In the genomic region with DNA sequence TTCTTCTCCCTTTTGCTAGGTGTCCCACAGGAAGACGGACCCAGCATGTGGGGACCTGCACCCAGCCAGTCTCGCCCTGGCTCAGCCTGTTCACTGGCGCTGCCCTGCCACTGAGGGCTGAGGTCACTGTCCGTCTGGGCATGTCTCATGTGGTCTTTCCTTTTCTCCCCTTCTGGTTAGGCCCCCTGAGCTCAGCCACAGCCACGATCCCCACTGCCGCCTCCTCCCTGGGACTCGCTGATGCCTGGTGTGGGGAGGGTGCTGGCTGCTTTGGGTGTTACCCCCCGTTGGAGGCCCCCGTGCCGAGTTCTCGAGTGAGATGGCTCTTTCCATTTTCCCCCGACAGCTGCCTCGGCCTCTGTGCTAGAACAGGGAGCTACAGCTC, we compare ENCODE assay signal across 1 cellular context.
TF ChIP-seq lines count a peak whose summit lies in the region.

No MANE protein-coding gene starts in this region.

TF ChIP-seq in H1, 55 proteins besides CTCF, POLR2A, EP300 and RAD21:
- TF ChIP-seq HDAC2 (IDR thresholded peaks at IDR 0.05; ENCODE audit: borderline replicate concordance in 1 of 2, low read depth in 2 of 2, low read length in 2 of 2), result no peak
- TF ChIP-seq BACH1 (IDR thresholded peaks at IDR 0.05; ENCODE audit: low read length), result no peak
- TF ChIP-seq SUZ12 (IDR thresholded peaks at IDR 0.05; ENCODE audit: low read length), result no peak
- no peak for TF ChIP-seq RXRA (IDR thresholded peaks at IDR 0.05; ENCODE audit: insufficient read depth, low read depth, low read length)
- no peak for TF ChIP-seq SIRT6 (IDR thresholded peaks at IDR 0.05; ENCODE audit: low read length)
- no peak for TF ChIP-seq MAFK (IDR thresholded peaks at IDR 0.05; ENCODE audit: low read depth, low read length)
- TF ChIP-seq NRF1 (IDR thresholded peaks at IDR 0.05; ENCODE audit: low read depth, low read length), result no peak
- TF ChIP-seq, protein P1, sequence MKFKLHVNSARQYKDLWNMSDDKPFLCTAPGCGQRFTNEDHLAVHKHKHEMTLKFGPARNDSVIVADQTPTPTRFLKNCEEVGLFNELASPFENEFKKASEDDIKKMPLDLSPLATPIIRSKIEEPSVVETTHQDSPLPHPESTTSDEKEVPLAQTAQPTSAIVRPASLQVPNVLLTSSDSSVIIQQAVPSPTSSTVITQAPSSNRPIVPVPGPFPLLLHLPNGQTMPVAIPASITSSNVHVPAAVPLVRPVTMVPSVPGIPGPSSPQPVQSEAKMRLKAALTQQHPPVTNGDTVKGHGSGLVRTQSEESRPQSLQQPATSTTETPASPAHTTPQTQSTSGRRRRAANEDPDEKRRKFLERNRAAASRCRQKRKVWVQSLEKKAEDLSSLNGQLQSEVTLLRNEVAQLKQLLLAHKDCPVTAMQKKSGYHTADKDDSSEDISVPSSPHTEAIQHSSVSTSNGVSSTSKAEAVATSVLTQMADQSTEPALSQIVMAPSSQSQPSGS (IDR thresholded peaks at IDR 0.05; ENCODE audit: low read length), result no peak
- TF ChIP-seq KDM4A (IDR thresholded peaks at IDR 0.05; ENCODE audit: low read depth, low read length, severe bottlenecking), result no peak
- TF ChIP-seq EGR1 (IDR thresholded peaks at IDR 0.05; ENCODE audit: borderline replicate concordance, low read depth, low read length), result no peak
- no peak for TF ChIP-seq ZNF274 (IDR thresholded peaks at IDR 0.05; ENCODE audit: borderline replicate concordance, extremely low read depth, low read length)
- TF ChIP-seq EZH2 (IDR thresholded peaks at IDR 0.05; ENCODE audit: low read depth, low read length, severe bottlenecking), result no peak
- no peak for TF ChIP-seq CBX5 (IDR thresholded peaks at IDR 0.05; ENCODE audit: low read depth, low read length)
- TF ChIP-seq POU5F1 (IDR thresholded peaks at IDR 0.05; ENCODE audit: low read depth, low read length), result no peak
- no peak for TF ChIP-seq GTF2F1 (IDR thresholded peaks at IDR 0.05; ENCODE audit: borderline replicate concordance, low read depth, low read length)
- TF ChIP-seq NANOG (IDR thresholded peaks at IDR 0.05; ENCODE audit: insufficient read depth, low read depth, low read length, poor library complexity, severe bottlenecking), result no peak
- no peak for TF ChIP-seq CREB1 (IDR thresholded peaks at IDR 0.05)
- TF ChIP-seq PHF8 (conservative IDR thresholded peaks at IDR 0.05; ENCODE audit: low read depth, low read length), result no peak
- TF ChIP-seq RFX5 (IDR thresholded peaks at IDR 0.05; ENCODE audit: borderline replicate concordance, low read depth, low read length), result no peak
- no peak for TF ChIP-seq CHD1 (IDR thresholded peaks at IDR 0.05; ENCODE audit: low read depth, low read length)
